Comparison of ENCODE assay signal across 9 cellular contexts in genomic region chr9:110015759-110016158, GRCh38.
DNase-seq lines count a peak whose midpoint lies in the region; ATAC-seq and TF ChIP-seq lines count a peak whose summit lies in the region.
"Had no signal": no experiment of that assay in that cellular context is flagged by ENCODE, and none has a peak within 500 bp of the region (broad histone marks: within the 10 kb centered on the region; RNA-seq: fewer than 3 reads in every experiment).

No MANE protein-coding gene starts in this region.

- CTCF ChIA-PET in T-cell (lab: Charles Lee) = interaction anchor here in 1 of 2 donors (0.6 kb wide), 1 partner anchor 40 kb away, joined by 3 read pairs; no protein-coding TSS in a partner anchor

- no peaks in the 10 kb centered on the region for H3K9me3 ChIP-seq in subcutaneous abdominal adipose tissue (ENCODE audit: control insufficient read depth in 5 of 5, low read length in 5 of 5)

- no peak overlapping the region for H3K4me3 Mint-ChIP-seq in T-cell
- H3K4me3 Mint-ChIP-seq in effector memory CD8-positive, alpha-beta T cell = no peak overlapping the region
- H3K4me3 Mint-ChIP-seq: naive thymus-derived CD4-positive, alpha-beta T cell had no signal

- POLR2A ChIA-PET in T-cell (lab: Charles Lee) = no interaction called here

- TF ChIP-seq CTCF in fibroblast of the aortic adventitia (IDR thresholded peaks at IDR 0.05; ENCODE audit: insufficient read depth, low read length) (no peak), GM13976 (IDR thresholded peaks at IDR 0.05; ENCODE audit: borderline replicate concordance, control extremely low read depth, extremely low read depth, insufficient read depth, missing control alignments) (no peak)

- peak overlapping the region; percentile 58 for H3K27ac ChIP-seq in subcutaneous abdominal adipose tissue (ENCODE audit: low read depth, low read length)

- H3K36me3 ChIP-seq in subcutaneous abdominal adipose tissue (ENCODE audit: control insufficient read depth in 5 of 5, insufficient read depth in 5 of 5, low read length in 5 of 5) = peaks cover 0 to 14% (median 5%) of the 10 kb centered on the region in 5 donors

- H3K27me3 ChIP-seq in subcutaneous abdominal adipose tissue (ENCODE audit: control insufficient read depth in 5 of 5, insufficient read depth in 4 of 5, low read length in 5 of 5) = no peaks in the 10 kb centered on the region

- H3K4me1 Mint-ChIP-seq in T-cell = peaks cover 0 to 7% (median 4%) of the 10 kb centered on the region in 3 donors
- no peaks in the 10 kb centered on the region for H3K4me1 Mint-ChIP-seq in effector memory CD8-positive, alpha-beta T cell (ENCODE audit: low read depth in 2 of 2)

- H3K36me3 Mint-ChIP-seq in T-cell = no peaks in the 10 kb centered on the region
- no peaks in the 10 kb centered on the region for H3K36me3 Mint-ChIP-seq in effector memory CD8-positive, alpha-beta T cell (ENCODE audit: insufficient read depth)
- H3K36me3 Mint-ChIP-seq: naive thymus-derived CD4-positive, alpha-beta T cell had no signal

- H3K9me3 Mint-ChIP-seq in T-cell = no peaks in the 10 kb centered on the region
- H3K9me3 Mint-ChIP-seq in effector memory CD8-positive, alpha-beta T cell = no peaks in the 10 kb centered on the region

- in situ Hi-C loops in GM13976 (cut with MboI; ENCODE audit: low sequenced_read_pairs, unreplicated experiment) = no loop called here

- ATAC-seq in T-cell (replicated peaks in 1 of 4) = peak in 3 of 4 experiments; percentile 31 to 67 (median 45)
- no peak for ATAC-seq in effector memory CD8-positive, alpha-beta T cell (replicated peaks)
- ATAC-seq: naive thymus-derived CD4-positive, alpha-beta T cell had no signal

- no peak overlapping the region for H3K9ac ChIP-seq in subcutaneous abdominal adipose tissue (ENCODE audit: low read length in 5 of 5)

- H3K27me3 Mint-ChIP-seq in T-cell = no peaks in the 10 kb centered on the region
- peaks cover 0 to 5% of the 10 kb centered on the region in 2 donors for H3K27me3 Mint-ChIP-seq in effector memory CD8-positive, alpha-beta T cell

- DNase-seq in stimulated activated CD4-positive, alpha-beta T cell treated with anti-CD3 and anti-CD28 coated beads, Interleukin-1b, Interleukin-23, amount 100 ng/mL, for 48 hours = peak; percentile 14
- DNase-seq in stimulated activated CD4-positive, alpha-beta T cell treated with anti-CD3 and anti-CD28 coated beads, Interleukin-2, amount 100 ng/mL, for 48 hours = no peak
- DNase-seq in T-cell (peak in 1 of 34 experiments; percentile 5), fibroblast of the aortic adventitia (ENCODE audit: low read depth) (peak; percentile 55), GM13976 (ENCODE audit: low spot score) (no peak), GM03348 (ENCODE audit: low spot score) (no peak)
- no peak for DNase-seq in effector memory CD8-positive, alpha-beta T cell

- peaks cover 0 to 15% (median 10%) of the 10 kb centered on the region in 5 donors for H3K4me1 ChIP-seq in subcutaneous abdominal adipose tissue (ENCODE audit: control insufficient read depth in 5 of 5, insufficient read depth in 5 of 5, low read length in 5 of 5)

- H3K27ac Mint-ChIP-seq in T-cell = peak overlapping the region in 1 of 2 donors; percentile 34
- no peak overlapping the region for H3K27ac Mint-ChIP-seq in effector memory CD8-positive, alpha-beta T cell
- H3K27ac Mint-ChIP-seq: naive thymus-derived CD4-positive, alpha-beta T cell had no signal

- H3K4me3 ChIP-seq in fibroblast of the aortic adventitia (ENCODE audit: low read depth, low read length) = no peak overlapping the region
- H3K4me3 ChIP-seq in subcutaneous abdominal adipose tissue (ENCODE audit: low read depth in 1 of 5, low read length in 5 of 5) = no peak overlapping the region

Comparison
In these comparisons a context has a peak if more than half of its experiments do, and no peak if none do; other contexts are left out.
1. DNase-seq: peak in stimulated activated CD4-positive, alpha-beta T cell treated with anti-CD3 and anti-CD28 coated beads, Interleukin-1b, Interleukin-23, amount 100 ng/mL, for 48 hours (single experiment) and fibroblast of the aortic adventitia (single experiment); none in stimulated activated CD4-positive, alpha-beta T cell treated with anti-CD3 and anti-CD28 coated beads, Interleukin-2, amount 100 ng/mL, for 48 hours (0 of 2), GM13976 (single experiment), effector memory CD8-positive, alpha-beta T cell (0 of 3) and GM03348 (single experiment).